Comparison of ENCODE assay signal across 1 cellular context in the genomic region with DNA sequence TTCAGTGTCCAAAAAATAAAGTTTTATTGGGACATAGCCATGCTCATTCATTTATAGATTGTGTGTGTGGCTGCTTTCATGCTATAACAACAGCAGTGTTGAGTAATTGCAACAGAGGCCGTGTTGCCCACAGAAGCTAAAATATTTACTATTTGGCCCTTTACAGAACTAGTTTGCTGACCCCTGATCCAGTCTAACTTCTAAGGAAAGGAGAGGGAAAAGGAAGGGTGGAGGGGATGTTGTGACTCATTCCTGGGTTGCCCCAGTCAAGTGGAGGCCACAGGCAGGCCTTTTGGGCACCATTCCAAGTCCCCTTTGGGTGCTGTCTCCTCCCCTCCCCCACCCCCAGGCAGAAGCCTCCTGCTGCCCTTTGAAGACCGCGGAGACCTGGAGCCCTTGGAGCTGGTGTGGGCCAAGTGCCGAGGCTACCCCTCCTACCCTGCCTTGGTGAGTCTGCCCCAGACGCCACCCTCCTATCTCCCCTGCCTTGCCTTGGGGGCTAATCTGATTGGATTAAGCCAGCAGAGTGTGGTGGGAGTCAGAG.
A peak's percentile ranks its signal among the peaks of the same experiment; 100 is the strongest.
TF ChIP-seq lines count a peak whose summit lies in the region.

No MANE protein-coding gene starts in this region.

TF ChIP-seq in K562, 482 proteins besides CTCF, POLR2A, EP300 and RAD21 (continued from another document and continues in another):
- TF ChIP-seq, protein P1, sequence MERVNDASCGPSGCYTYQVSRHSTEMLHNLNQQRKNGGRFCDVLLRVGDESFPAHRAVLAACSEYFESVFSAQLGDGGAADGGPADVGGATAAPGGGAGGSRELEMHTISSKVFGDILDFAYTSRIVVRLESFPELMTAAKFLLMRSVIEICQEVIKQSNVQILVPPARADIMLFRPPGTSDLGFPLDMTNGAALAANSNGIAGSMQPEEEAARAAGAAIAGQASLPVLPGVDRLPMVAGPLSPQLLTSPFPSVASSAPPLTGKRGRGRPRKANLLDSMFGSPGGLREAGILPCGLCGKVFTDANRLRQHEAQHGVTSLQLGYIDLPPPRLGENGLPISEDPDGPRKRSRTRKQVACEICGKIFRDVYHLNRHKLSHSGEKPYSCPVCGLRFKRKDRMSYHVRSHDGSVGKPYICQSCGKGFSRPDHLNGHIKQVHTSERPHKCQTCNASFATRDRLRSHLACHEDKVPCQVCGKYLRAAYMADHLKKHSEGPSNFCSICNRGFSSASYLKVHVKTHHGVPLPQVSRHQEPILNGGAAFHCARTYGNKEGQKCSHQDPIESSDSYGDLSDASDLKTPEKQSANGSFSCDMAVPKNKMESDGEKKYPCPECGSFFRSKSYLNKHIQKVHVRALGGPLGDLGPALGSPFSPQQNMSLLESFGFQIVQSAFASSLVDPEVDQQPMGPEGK (CRISPR knock-in tag; IDR thresholded peaks at IDR 0.05; ENCODE audit: borderline replicate concordance) = no peak
- TF ChIP-seq SMARCE1 (IDR thresholded peaks at IDR 0.05) = peak; percentile 81
- TF ChIP-seq NR2C2 (CRISPR knock-in tag; IDR thresholded peaks at IDR 0.05) = no peak
- no peak for TF ChIP-seq NR2C2 (tag; IDR thresholded peaks at IDR 0.05)
- peak; percentile 85 for TF ChIP-seq SMARCA4 (IDR thresholded peaks at IDR 0.05)
- TF ChIP-seq TBP (optimal IDR thresholded peaks at IDR 0.05; ENCODE audit: low read depth, low read length) = no peak
- TF ChIP-seq, protein P2, sequence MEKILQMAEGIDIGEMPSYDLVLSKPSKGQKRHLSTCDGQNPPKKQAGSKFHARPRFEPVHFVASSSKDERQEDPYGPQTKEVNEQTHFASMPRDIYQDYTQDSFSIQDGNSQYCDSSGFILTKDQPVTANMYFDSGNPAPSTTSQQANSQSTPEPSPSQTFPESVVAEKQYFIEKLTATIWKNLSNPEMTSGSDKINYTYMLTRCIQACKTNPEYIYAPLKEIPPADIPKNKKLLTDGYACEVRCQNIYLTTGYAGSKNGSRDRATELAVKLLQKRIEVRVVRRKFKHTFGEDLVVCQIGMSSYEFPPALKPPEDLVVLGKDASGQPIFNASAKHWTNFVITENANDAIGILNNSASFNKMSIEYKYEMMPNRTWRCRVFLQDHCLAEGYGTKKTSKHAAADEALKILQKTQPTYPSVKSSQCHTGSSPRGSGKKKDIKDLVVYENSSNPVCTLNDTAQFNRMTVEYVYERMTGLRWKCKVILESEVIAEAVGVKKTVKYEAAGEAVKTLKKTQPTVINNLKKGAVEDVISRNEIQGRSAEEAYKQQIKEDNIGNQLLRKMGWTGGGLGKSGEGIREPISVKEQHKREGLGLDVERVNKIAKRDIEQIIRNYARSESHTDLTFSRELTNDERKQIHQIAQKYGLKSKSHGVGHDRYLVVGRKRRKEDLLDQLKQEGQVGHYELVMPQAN (IDR thresholded peaks at IDR 0.05; ENCODE audit: borderline replicate concordance) = no peak
- no peak for TF ChIP-seq BRD9 (IDR thresholded peaks at IDR 0.05; ENCODE audit: low read depth, partially characterized antibody)
- TF ChIP-seq, protein P3, sequence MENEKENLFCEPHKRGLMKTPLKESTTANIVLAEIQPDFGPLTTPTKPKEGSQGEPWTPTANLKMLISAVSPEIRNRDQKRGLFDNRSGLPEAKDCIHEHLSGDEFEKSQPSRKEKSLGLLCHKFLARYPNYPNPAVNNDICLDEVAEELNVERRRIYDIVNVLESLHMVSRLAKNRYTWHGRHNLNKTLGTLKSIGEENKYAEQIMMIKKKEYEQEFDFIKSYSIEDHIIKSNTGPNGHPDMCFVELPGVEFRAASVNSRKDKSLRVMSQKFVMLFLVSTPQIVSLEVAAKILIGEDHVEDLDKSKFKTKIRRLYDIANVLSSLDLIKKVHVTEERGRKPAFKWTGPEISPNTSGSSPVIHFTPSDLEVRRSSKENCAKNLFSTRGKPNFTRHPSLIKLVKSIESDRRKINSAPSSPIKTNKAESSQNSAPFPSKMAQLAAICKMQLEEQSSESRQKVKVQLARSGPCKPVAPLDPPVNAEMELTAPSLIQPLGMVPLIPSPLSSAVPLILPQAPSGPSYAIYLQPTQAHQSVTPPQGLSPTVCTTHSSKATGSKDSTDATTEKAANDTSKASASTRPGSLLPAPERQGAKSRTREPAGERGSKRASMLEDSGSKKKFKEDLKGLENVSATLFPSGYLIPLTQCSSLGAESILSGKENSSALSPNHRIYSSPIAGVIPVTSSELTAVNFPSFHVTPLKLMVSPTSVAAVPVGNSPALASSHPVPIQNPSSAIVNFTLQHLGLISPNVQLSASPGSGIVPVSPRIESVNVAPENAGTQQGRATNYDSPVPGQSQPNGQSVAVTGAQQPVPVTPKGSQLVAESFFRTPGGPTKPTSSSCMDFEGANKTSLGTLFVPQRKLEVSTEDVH (IDR thresholded peaks at IDR 0.05; ENCODE audit: low read depth, partially characterized antibody) = no peak
- no peak for TF ChIP-seq ZNF197 (CRISPR knock-in tag; IDR thresholded peaks at IDR 0.05; ENCODE audit: low read depth)
- TF ChIP-seq, protein P4, sequence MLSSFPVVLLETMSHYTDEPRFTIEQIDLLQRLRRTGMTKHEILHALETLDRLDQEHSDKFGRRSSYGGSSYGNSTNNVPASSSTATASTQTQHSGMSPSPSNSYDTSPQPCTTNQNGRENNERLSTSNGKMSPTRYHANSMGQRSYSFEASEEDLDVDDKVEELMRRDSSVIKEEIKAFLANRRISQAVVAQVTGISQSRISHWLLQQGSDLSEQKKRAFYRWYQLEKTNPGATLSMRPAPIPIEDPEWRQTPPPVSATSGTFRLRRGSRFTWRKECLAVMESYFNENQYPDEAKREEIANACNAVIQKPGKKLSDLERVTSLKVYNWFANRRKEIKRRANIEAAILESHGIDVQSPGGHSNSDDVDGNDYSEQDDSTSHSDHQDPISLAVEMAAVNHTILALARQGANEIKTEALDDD (IDR thresholded peaks at IDR 0.05) = peak; percentile 82
- TF ChIP-seq, protein P5, sequence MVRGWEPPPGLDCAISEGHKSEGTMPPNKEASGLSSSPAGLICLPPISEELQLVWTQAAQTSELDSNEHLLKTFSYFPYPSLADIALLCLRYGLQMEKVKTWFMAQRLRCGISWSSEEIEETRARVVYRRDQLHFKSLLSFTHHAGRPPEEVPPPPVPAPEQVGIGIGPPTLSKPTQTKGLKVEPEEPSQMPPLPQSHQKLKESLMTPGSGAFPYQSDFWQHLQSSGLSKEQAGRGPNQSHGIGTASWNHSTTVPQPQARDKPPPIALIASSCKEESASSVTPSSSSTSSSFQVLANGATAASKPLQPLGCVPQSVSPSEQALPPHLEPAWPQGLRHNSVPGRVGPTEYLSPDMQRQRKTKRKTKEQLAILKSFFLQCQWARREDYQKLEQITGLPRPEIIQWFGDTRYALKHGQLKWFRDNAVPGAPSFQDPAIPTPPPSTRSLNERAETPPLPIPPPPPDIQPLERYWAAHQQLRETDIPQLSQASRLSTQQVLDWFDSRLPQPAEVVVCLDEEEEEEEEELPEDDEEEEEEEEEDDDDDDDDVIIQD (CRISPR knock-in tag; IDR thresholded peaks at IDR 0.05) = no peak
- no peak for TF ChIP-seq DMBX1 (CRISPR knock-in tag; IDR thresholded peaks at IDR 0.05; ENCODE audit: borderline replicate concordance)
- no peak for TF ChIP-seq COPS2 (conservative IDR thresholded peaks at IDR 0.05)
- no peak for TF ChIP-seq CBFA2T2 (conservative IDR thresholded peaks at IDR 0.05)
- TF ChIP-seq PURB (CRISPR knock-in tag; IDR thresholded peaks at IDR 0.05; ENCODE audit: low read depth) = no peak
- no peak for TF ChIP-seq SRSF3 (IDR thresholded peaks at IDR 0.05; ENCODE audit: insufficient read depth, low read length)
- TF ChIP-seq ZNF134 (CRISPR knock-in tag; conservative IDR thresholded peaks at IDR 0.05) = no peak
- no peak for TF ChIP-seq SP1 (CRISPR knock-in tag; IDR thresholded peaks at IDR 0.05)
- no peak for TF ChIP-seq MAFK (IDR thresholded peaks at IDR 0.05; ENCODE audit: low read length)
- no peak for TF ChIP-seq NCOA4 (IDR thresholded peaks at IDR 0.05; ENCODE audit: partially characterized antibody)
- TF ChIP-seq ADNP (tag; IDR thresholded peaks at IDR 0.05) = no peak
- TF ChIP-seq, protein P6, sequence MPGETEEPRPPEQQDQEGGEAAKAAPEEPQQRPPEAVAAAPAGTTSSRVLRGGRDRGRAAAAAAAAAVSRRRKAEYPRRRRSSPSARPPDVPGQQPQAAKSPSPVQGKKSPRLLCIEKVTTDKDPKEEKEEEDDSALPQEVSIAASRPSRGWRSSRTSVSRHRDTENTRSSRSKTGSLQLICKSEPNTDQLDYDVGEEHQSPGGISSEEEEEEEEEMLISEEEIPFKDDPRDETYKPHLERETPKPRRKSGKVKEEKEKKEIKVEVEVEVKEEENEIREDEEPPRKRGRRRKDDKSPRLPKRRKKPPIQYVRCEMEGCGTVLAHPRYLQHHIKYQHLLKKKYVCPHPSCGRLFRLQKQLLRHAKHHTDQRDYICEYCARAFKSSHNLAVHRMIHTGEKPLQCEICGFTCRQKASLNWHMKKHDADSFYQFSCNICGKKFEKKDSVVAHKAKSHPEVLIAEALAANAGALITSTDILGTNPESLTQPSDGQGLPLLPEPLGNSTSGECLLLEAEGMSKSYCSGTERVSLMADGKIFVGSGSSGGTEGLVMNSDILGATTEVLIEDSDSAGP (CRISPR knock-in tag; IDR thresholded peaks at IDR 0.05) = no peak
- TF ChIP-seq ERF (CRISPR knock-in tag; IDR thresholded peaks at IDR 0.05) = no peak
- TF ChIP-seq STAT5A (IDR thresholded peaks at IDR 0.05; ENCODE audit: borderline replicate concordance, low read length) = no peak
- no peak for TF ChIP-seq NR1H2 (CRISPR knock-in tag; IDR thresholded peaks at IDR 0.05)
- TF ChIP-seq PHB2 (IDR thresholded peaks at IDR 0.05; ENCODE audit: low read depth) = no peak
- no peak for TF ChIP-seq MCM5 (IDR thresholded peaks at IDR 0.05; ENCODE audit: low read depth)
- no peak for TF ChIP-seq HMGN3 (IDR thresholded peaks at IDR 0.05; ENCODE audit: borderline replicate concordance, extremely low read depth, insufficient read length, low read depth, low read length)
- TF ChIP-seq BACH1 (tag; IDR thresholded peaks at IDR 0.05) = no peak
- TF ChIP-seq, protein P7, sequence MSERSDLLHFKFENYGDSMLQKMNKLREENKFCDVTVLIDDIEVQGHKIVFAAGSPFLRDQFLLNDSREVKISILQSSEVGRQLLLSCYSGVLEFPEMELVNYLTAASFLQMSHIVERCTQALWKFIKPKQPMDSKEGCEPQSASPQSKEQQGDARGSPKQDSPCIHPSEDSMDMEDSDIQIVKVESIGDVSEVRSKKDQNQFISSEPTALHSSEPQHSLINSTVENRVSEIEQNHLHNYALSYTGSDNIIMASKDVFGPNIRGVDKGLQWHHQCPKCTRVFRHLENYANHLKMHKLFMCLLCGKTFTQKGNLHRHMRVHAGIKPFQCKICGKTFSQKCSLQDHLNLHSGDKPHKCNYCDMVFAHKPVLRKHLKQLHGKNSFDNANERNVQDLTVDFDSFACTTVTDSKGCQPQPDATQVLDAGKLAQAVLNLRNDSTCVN (CRISPR knock-in tag; IDR thresholded peaks at IDR 0.05) = no peak
- TF ChIP-seq U2AF1 (optimal IDR thresholded peaks at IDR 0.05; ENCODE audit: low read depth, low read length) = no peak
- TF ChIP-seq FIP1L1 (IDR thresholded peaks at IDR 0.05; ENCODE audit: low read depth, low read length, poor library complexity, severe bottlenecking) = no peak
- TF ChIP-seq ZNF589 (CRISPR knock-in tag; IDR thresholded peaks at IDR 0.05; ENCODE audit: low read depth) = no peak
- no peak for TF ChIP-seq ZNF408 (CRISPR knock-in tag; IDR thresholded peaks at IDR 0.05; ENCODE audit: low read depth)
- no peak for TF ChIP-seq SREBF2 (CRISPR knock-in tag; IDR thresholded peaks at IDR 0.05)
- TF ChIP-seq MYBL2 (IDR thresholded peaks at IDR 0.05; ENCODE audit: low read depth) = no peak
- TF ChIP-seq MYBL2 (CRISPR knock-in tag; IDR thresholded peaks at IDR 0.05; ENCODE audit: borderline replicate concordance) = no peak
- peak; percentile 99 for TF ChIP-seq NFIC (IDR thresholded peaks at IDR 0.05)
- peak; percentile 49; the same call in 1 of the 2 replicates for TF ChIP-seq CTBP1 (IDR thresholded peaks at IDR 0.05; ENCODE audit: borderline replicate concordance)
- TF ChIP-seq MTA1 (IDR thresholded peaks at IDR 0.05; ENCODE audit: borderline replicate concordance) = no peak
- TF ChIP-seq ESRRB (CRISPR knock-in tag; IDR thresholded peaks at IDR 0.05; ENCODE audit: borderline replicate concordance) = no peak
- no peak for TF ChIP-seq ZNF347 (CRISPR knock-in tag; IDR thresholded peaks at IDR 0.05; ENCODE audit: low read depth)
- 0 out of 2 replicates have a peak, but pooled peaks have one; percentile 22 for TF ChIP-seq CHD2 (IDR thresholded peaks at IDR 0.05; ENCODE audit: low read depth, low read length)
- peak; percentile 45; the same call in 1 of the 2 replicates for TF ChIP-seq SMARCC2 (IDR thresholded peaks at IDR 0.05; ENCODE audit: low read depth)
- no peak for TF ChIP-seq NFATC3 (IDR thresholded peaks at IDR 0.05)
